27 cellular contexts compared by ENCODE assay signal in genomic region chr13:27192896-27193295, GRCh38.
"Had no signal": no experiment of that assay in that cellular context is flagged by ENCODE, and none has a peak within 500 bp of the region (broad histone marks: within the 10 kb centered on the region; RNA-seq: fewer than 3 reads in every experiment).

No MANE protein-coding gene starts in this region.

- H2AFZ ChIP-seq: hepatocyte had no signal

- H3K4me2 ChIP-seq: hepatocyte had no signal

- H3K4me3 ChIP-seq: coronary artery, dorsolateral prefrontal cortex, gastroesophageal sphincter, hepatocyte, ovary, psoas muscle, sigmoid colon, testis, uterus had no signal

- ATAC-seq: gastroesophageal sphincter; left colon; naive thymus-derived CD4-positive, alpha-beta T cell; psoas muscle had no signal

- H3K27ac ChIP-seq: brain microvascular endothelial cell, coronary artery, dorsolateral prefrontal cortex, gastroesophageal sphincter, hepatocyte, ovary, psoas muscle, sigmoid colon, testis, uterus had no signal

- H3K36me3 ChIP-seq: brain microvascular endothelial cell, gastroesophageal sphincter, ovary, sigmoid colon, uterus had no signal

- DNase-seq: activated CD4-positive, alpha-beta T cell treated with anti-CD3 and anti-CD28 coated beads for 4 hours; activated CD4-positive, alpha-beta T cell treated with anti-CD3 and anti-CD28 coated beads, Interleukin-2, amount 50 U/mL, for 48 hours; activated CD8-positive, alpha-beta memory T cell treated with anti-CD3 and anti-CD28 coated beads, Interleukin-2, amount 50 U/mL, for 48 hours; activated effector memory CD4-positive, alpha-beta T cell treated with anti-CD3 and anti-CD28 coated beads, Interleukin-2, amount 50 U/mL, for 16 hours; activated naive CD4-positive, alpha-beta T cell treated with anti-CD3 and anti-CD28 coated beads for 36 hours; activated naive CD8-positive, alpha-beta T cell treated with anti-CD3 and anti-CD28 coated beads for 36 hours; brain microvascular endothelial cell; dorsolateral prefrontal cortex; effector memory CD4-positive, alpha-beta T cell; left colon; midbrain; naive thymus-derived CD4-positive, alpha-beta T cell; ovary; psoas muscle; sigmoid colon; small intestine; stimulated activated CD4-positive, alpha-beta T cell treated with anti-CD3 and anti-CD28 coated beads, Interleukin-4, amount 100 ng/mL, for 24 hours; stimulated activated naive CD4-positive, alpha-beta T cell; T-helper 2 cell; testis; uterus had no signal

- H3K9me3 ChIP-seq: gastroesophageal sphincter, ovary, psoas muscle, sigmoid colon, testis, uterus had no signal

- FAIRE-seq: astrocyte, keratinocyte, small intestine had no signal

- H3K27me3 ChIP-seq: brain microvascular endothelial cell, gastroesophageal sphincter, hepatocyte, ovary, sigmoid colon, testis, uterus had no signal

- H3K79me2 ChIP-seq: hepatocyte had no signal

- H3K36me3 Mint-ChIP-seq: activated naive CD8-positive, alpha-beta T cell treated with anti-CD3 and anti-CD28 coated beads for 36 hours; type B pancreatic cell had no signal

- H3K9me3 Mint-ChIP-seq: type B pancreatic cell had no signal

- H3K4me3 Mint-ChIP-seq: activated naive CD4-positive, alpha-beta T cell treated with anti-CD3 and anti-CD28 coated beads for 36 hours; activated naive CD8-positive, alpha-beta T cell treated with anti-CD3 and anti-CD28 coated beads for 36 hours; naive thymus-derived CD4-positive, alpha-beta T cell; type B pancreatic cell had no signal

- H3K27ac Mint-ChIP-seq: activated naive CD4-positive, alpha-beta T cell treated with anti-CD3 and anti-CD28 coated beads for 36 hours; activated naive CD8-positive, alpha-beta T cell treated with anti-CD3 and anti-CD28 coated beads for 36 hours; naive thymus-derived CD4-positive, alpha-beta T cell; type B pancreatic cell had no signal

- H3K4me1 ChIP-seq: psoas muscle, testis, uterus had no signal
